Comparison of ENCODE assay signal across 8 cellular contexts in the genomic region with DNA sequence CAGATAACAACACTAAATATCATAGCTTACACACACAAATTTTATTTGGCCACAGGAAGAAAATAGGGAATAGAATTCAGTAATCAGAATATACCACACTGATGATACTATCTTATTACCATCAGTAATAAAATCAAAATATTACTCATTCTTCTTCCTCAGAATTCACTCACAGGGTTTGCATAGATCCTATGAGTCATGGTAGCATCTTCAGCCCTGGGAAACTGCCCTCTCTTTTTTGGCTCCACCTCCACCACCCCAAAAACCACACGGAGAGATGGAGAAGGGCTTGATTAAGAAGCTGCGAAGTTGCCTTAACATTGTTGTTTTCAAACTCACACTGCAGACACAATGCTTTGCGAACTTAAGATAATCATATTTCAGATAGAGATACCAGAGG.
DNase-seq lines count a peak whose midpoint lies in the region; ATAC-seq and TF ChIP-seq lines count a peak whose summit lies in the region.

No MANE protein-coding gene starts in this region.

- no peaks in the 10 kb centered on the region for H3K9me3 Mint-ChIP-seq in activated T-cell treated with anti-CD3 and anti-CD28 coated beads, Interleukin-2, amount 50 U/mL, for 24 hours
- H3K9me3 Mint-ChIP-seq in endodermal cell: no peaks in the 10 kb centered on the region

- no peaks in the 10 kb centered on the region for H3K9me3 ChIP-seq in mucosa of descending colon
- no peaks in the 10 kb centered on the region for H3K9me3 ChIP-seq in thyroid gland
- no peaks in the 10 kb centered on the region for H3K9me3 ChIP-seq in endodermal cell (ENCODE audit: control insufficient read depth, low read length)

- no peak for TF ChIP-seq POLR2A in thyroid gland (IDR thresholded peaks at IDR 0.05)

- 68 to 74% methylated on average over 3 of the region's 3 CpGs for WGBS in thyroid gland, 2 donors
- WGBS in endodermal cell (ENCODE audit: insufficient coverage in 1 of 2, insufficient read length in 1 of 2), 2 experiments: 77 to 90% methylated on average over 2 to 3 of the region's 3 CpGs

- peak overlapping the region; percentile 53 for H3K4me3 Mint-ChIP-seq in activated T-cell treated with anti-CD3 and anti-CD28 coated beads, Interleukin-2, amount 50 U/mL, for 24 hours
- no peak overlapping the region for H3K4me3 Mint-ChIP-seq in endodermal cell

- H3K27me3 ChIP-seq in thyroid gland (no peaks in the 10 kb centered on the region), endodermal cell (ENCODE audit: control insufficient read depth, insufficient read depth, low read length, poor library complexity, severe bottlenecking) (peaks cover 33% of the 10 kb centered on the region)

- DNase-seq in AG08396 (ENCODE audit: low spot score) (peak; percentile 12), M059J (ENCODE audit: low read depth) (peak; percentile 84), mucosa of descending colon (no peak), thyroid gland (no peak), endodermal cell (no peak), NCI-H2107 treated with DMSO at 0.1 percent for 48 hours (lab: John Stamatoyannopoulos, UW; ENCODE audit: unreplicated experiment) (no peak)
- peak; percentile 55 for DNase-seq in activated T-cell treated with anti-CD3 and anti-CD28 coated beads, Interleukin-2, amount 50 U/mL, for 24 hours

- H3K27ac ChIP-seq in thyroid gland: no peak overlapping the region
- H3K27ac ChIP-seq in endodermal cell (ENCODE audit: low read depth, low read length): no peak overlapping the region

- H3K36me3 ChIP-seq in mucosa of descending colon (ENCODE audit: low read depth) (no peaks in the 10 kb centered on the region), thyroid gland (no peaks in the 10 kb centered on the region), endodermal cell (ENCODE audit: control insufficient read depth, insufficient read depth, low read length) (no peaks in the 10 kb centered on the region)

- H3K27ac Mint-ChIP-seq in activated T-cell treated with anti-CD3 and anti-CD28 coated beads, Interleukin-2, amount 50 U/mL, for 24 hours: peak overlapping the region; percentile 92
- H3K27ac Mint-ChIP-seq in endodermal cell: no peak overlapping the region

- H3K27me3 Mint-ChIP-seq in activated T-cell treated with anti-CD3 and anti-CD28 coated beads, Interleukin-2, amount 50 U/mL, for 24 hours: no peaks in the 10 kb centered on the region
- peaks cover 21% of the 10 kb centered on the region for H3K27me3 Mint-ChIP-seq in endodermal cell (ENCODE audit: insufficient read depth)

- H3K4me1 Mint-ChIP-seq in activated T-cell treated with anti-CD3 and anti-CD28 coated beads, Interleukin-2, amount 50 U/mL, for 24 hours (ENCODE audit: low read depth): peaks cover 57% of the 10 kb centered on the region
- peaks cover 2% of the 10 kb centered on the region for H3K4me1 Mint-ChIP-seq in endodermal cell

- no peak overlapping the region for H3K4me3 ChIP-seq in mucosa of descending colon
- no peak overlapping the region for H3K4me3 ChIP-seq in thyroid gland (replicated peaks in 1 of 3)
- H3K4me3 ChIP-seq in endodermal cell (ENCODE audit: low read length): no peak overlapping the region

- ATAC-seq in mucosa of descending colon (peak; percentile 40), GM18858 (IDR thresholded peaks at IDR 0.05; ENCODE audit: unreplicated experiment) (no peak)

- no peaks in the 10 kb centered on the region for H3K36me3 Mint-ChIP-seq in activated T-cell treated with anti-CD3 and anti-CD28 coated beads, Interleukin-2, amount 50 U/mL, for 24 hours (ENCODE audit: low read depth)
- no peaks in the 10 kb centered on the region for H3K36me3 Mint-ChIP-seq in endodermal cell (ENCODE audit: low read depth)

- no peak overlapping the region for H3K9ac ChIP-seq in endodermal cell (ENCODE audit: extremely low read depth, low read length, poor library complexity, severe bottlenecking)

- intact Hi-C loops in mucosa of descending colon (cut with DNase I, micrococcal nuclease): no loop called here
- intact Hi-C loops in thyroid gland (cut with DNase I): no loop called here

- TF ChIP-seq CTCF in mucosa of descending colon (IDR thresholded peaks at IDR 0.05): no peak
- TF ChIP-seq CTCF in thyroid gland (IDR thresholded peaks at IDR 0.05): no peak
- no peak for TF ChIP-seq CTCF in endodermal cell (conservative IDR thresholded peaks at IDR 0.05)

- H3K4me1 ChIP-seq in mucosa of descending colon (ENCODE audit: low read depth): peaks cover 5% of the 10 kb centered on the region
- H3K4me1 ChIP-seq in thyroid gland: no peaks in the 10 kb centered on the region
- H3K4me1 ChIP-seq in endodermal cell (ENCODE audit: control insufficient read depth, insufficient read depth, low read length): peaks cover 5% of the 10 kb centered on the region

Comparison
In these comparisons a context has a peak if more than half of its experiments do, and no peak if none do; other contexts are left out.
1. DNase-seq: peak in AG08396 (single experiment), M059J (single experiment) and activated T-cell treated with anti-CD3 and anti-CD28 coated beads, Interleukin-2, amount 50 U/mL, for 24 hours (single experiment); none in mucosa of descending colon (0 of 3), thyroid gland (0 of 2), endodermal cell (single experiment) and NCI-H2107 treated with DMSO at 0.1 percent for 48 hours (single experiment).